In the genomic region with DNA sequence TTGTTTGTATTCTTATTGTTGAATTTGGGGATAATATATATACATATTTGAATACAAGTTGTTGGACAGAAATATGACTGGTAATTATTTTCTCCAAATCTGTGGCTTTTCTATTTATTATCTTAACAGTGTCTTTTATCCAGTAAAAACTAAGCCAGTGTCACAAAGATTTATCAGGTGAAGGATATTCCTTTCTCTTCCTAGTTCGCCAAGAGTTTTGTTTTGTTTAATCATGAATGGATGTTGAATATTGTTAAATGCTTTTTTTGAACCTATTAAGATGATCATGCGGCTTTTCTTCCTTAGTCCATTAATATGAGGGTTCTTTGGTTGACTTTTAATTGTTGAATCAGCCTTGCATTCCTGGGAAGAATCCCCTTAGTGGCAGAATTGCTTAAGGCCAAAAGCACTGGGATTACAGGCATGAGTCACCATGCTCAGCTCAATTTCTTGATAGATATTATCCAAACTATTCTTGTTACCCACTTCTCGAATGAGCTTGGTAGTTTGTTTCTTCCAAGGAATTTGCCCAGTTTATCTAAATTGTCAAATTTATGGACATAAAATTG, we compare ENCODE assay signal across 19 cellular contexts. TPM values are rescaled to one million over a fixed set of nuclear protein-coding genes. Genes with fewer than 3 reads are reported as not detected.
A peak's percentile ranks its signal among the peaks of the same experiment; 100 is the strongest.
DNase-seq lines count a peak whose midpoint lies in the region; ATAC-seq, FAIRE-seq and TF ChIP-seq lines count a peak whose summit lies in the region.
"Had no signal": no experiment of that assay in that cellular context is flagged by ENCODE, and none has a peak within 500 bp of the region (broad histone marks: within the 10 kb centered on the region; RNA-seq: fewer than 3 reads in every experiment).

No MANE protein-coding gene starts in this region.

- POLR2A ChIA-PET in A549 (lab: Yijun Ruan, JAX): interaction anchor here (0.6 kb wide), 1 partner anchor 26 kb away, joined by 3 read pairs; no protein-coding TSS in a partner anchor

- no peak for TF ChIP-seq CTCF in A549 (IDR thresholded peaks at IDR 0.05)
- no peak for TF ChIP-seq CTCF in HFFc6 (IDR thresholded peaks at IDR 0.05)
- TF ChIP-seq CTCF in foreskin fibroblast (IDR thresholded peaks at IDR 0.05; ENCODE audit: low read depth, low read length): no peak
- TF ChIP-seq CTCF in glutamatergic neuron (IDR thresholded peaks at IDR 0.05; ENCODE audit: partially characterized antibody, unreplicated experiment): no peak

- peak overlapping the region; percentile 40 for H3K27ac Mint-ChIP-seq in HFFc6
- H3K27ac Mint-ChIP-seq in glutamatergic neuron (ENCODE audit: unreplicated experiment): no peak overlapping the region
- H3K27ac Mint-ChIP-seq: stimulated activated naive CD8-positive, alpha-beta T cell treated with anti-CD3 and anti-CD28 coated beads, Interleukin-15, amount 100 ng/mL, for 72 hours; T-helper 17 cell had no signal

- H3K4me1 Mint-ChIP-seq in HFFc6 (ENCODE audit: low read depth) (peaks cover 41% of the 10 kb centered on the region), glutamatergic neuron (ENCODE audit: low read depth, unreplicated experiment) (no peaks in the 10 kb centered on the region)
- H3K4me1 Mint-ChIP-seq: stimulated activated naive CD8-positive, alpha-beta T cell treated with anti-CD3 and anti-CD28 coated beads, Interleukin-15, amount 100 ng/mL, for 72 hours; T-helper 17 cell had no signal

- TF ChIP-seq RAD21 in A549 (conservative IDR thresholded peaks at IDR 0.05 in 1 of 2, IDR thresholded peaks at IDR 0.05 in 1 of 2): no peak

- H3K27me3 Mint-ChIP-seq in HFFc6 (ENCODE audit: insufficient read depth): peaks cover 2% of the 10 kb centered on the region
- H3K27me3 Mint-ChIP-seq in glutamatergic neuron (ENCODE audit: unreplicated experiment): no peaks in the 10 kb centered on the region

- no peak overlapping the region for H3K4me3 ChIP-seq in A549
- no peak overlapping the region for H3K4me3 ChIP-seq in foreskin fibroblast (ENCODE audit: low read depth in 1 of 2, low read length in 2 of 2)
- H3K4me3 ChIP-seq: K562 had no signal

- DNase-seq in A549 (ENCODE audit: low read depth in 1 of 2, low spot score in 1 of 2) (no peak), HFFc6 (peak; percentile 59), astrocyte of the hippocampus (ENCODE audit: low read depth, low spot score) (peak; percentile 69), foreskin fibroblast (peak; percentile 53 to 78), mesenteric fat pad (ENCODE audit: low spot score) (no peak), midbrain (lab: John Stamatoyannopoulos, UW) (no peak), glutamatergic neuron (no peak), LoVo (ENCODE audit: low spot score) (no peak)
- DNase-seq: activated CD4-positive, CD25-positive, alpha-beta regulatory T cell treated with anti-CD3 and anti-CD28 coated beads, Interleukin-2, amount 50 U/mL, for 72 hours; activated naive CD4-positive, alpha-beta T cell treated with Interleukin-2 at 50 U/mL for 16 hours; erythroblast; NCI-H1417; NCI-H524; RPMI8226; small intestine; stimulated activated naive CD8-positive, alpha-beta T cell treated with anti-CD3 and anti-CD28 coated beads, Interleukin-15, amount 100 ng/mL, for 72 hours; T-helper 17 cell had no signal

- no peak for TF ChIP-seq POLR2A in A549 (IDR thresholded peaks at IDR 0.05; ENCODE audit: low read length)

- H3K27ac ChIP-seq in A549: no peak overlapping the region
- H3K27ac ChIP-seq: neutrophil had no signal

- H3K4me3 Mint-ChIP-seq in HFFc6 (peak overlapping the region; percentile 21; the same call in 1 of the 2 replicates), glutamatergic neuron (ENCODE audit: unreplicated experiment) (no peak overlapping the region)
- H3K4me3 Mint-ChIP-seq: stimulated activated naive CD8-positive, alpha-beta T cell treated with anti-CD3 and anti-CD28 coated beads, Interleukin-15, amount 100 ng/mL, for 72 hours; T-helper 17 cell had no signal

- no peaks in the 10 kb centered on the region for H3K9me3 ChIP-seq in A549
- H3K9me3 ChIP-seq: neutrophil had no signal

- H3K9me3 Mint-ChIP-seq in HFFc6: no peaks in the 10 kb centered on the region
- peaks cover 1% of the 10 kb centered on the region for H3K9me3 Mint-ChIP-seq in glutamatergic neuron (ENCODE audit: unreplicated experiment)
- H3K9me3 Mint-ChIP-seq: stimulated activated naive CD8-positive, alpha-beta T cell treated with anti-CD3 and anti-CD28 coated beads, Interleukin-15, amount 100 ng/mL, for 72 hours had no signal

- no peaks in the 10 kb centered on the region for H3K36me3 Mint-ChIP-seq in HFFc6 (ENCODE audit: low read depth)
- no peaks in the 10 kb centered on the region for H3K36me3 Mint-ChIP-seq in glutamatergic neuron (ENCODE audit: unreplicated experiment)

- no peak for ATAC-seq in A549
- ATAC-seq: K562; stimulated activated naive CD8-positive, alpha-beta T cell treated with anti-CD3 and anti-CD28 coated beads, Interleukin-15, amount 100 ng/mL, for 72 hours; T-helper 17 cell had no signal

- H3K4me1 ChIP-seq in A549: peaks cover 12% of the 10 kb centered on the region; the same call in 2 of the 3 replicates

- no peak for FAIRE-seq in A549 (lab: Jason Lieb, UNC)
- FAIRE-seq: K562 had no signal

- H3K4me2 ChIP-seq in A549: peak overlapping the region; percentile 27; the same call in 2 of the 3 replicates

- no peak for TF ChIP-seq EP300 in A549 (IDR thresholded peaks at IDR 0.05)

- WGBS in A549 (ENCODE audit: missing lambda C conversion rate): 58% methylated on average over 3 of the region's 3 CpGs

- CTCF ChIA-PET in A549 (lab: Yijun Ruan, JAX): interaction anchor here (0.7 kb wide), 1 partner anchor 61 kb away, joined by 3 read pairs; no protein-coding TSS in a partner anchor

TF ChIP-seq in A549, 52 proteins besides CTCF, POLR2A, EP300 and RAD21:
- TF ChIP-seq ZNF302 (CRISPR knock-in tag; IDR thresholded peaks at IDR 0.05) (no peak), HOXA7 (CRISPR knock-in tag; IDR thresholded peaks at IDR 0.05) (no peak), PHF8 (IDR thresholded peaks at IDR 0.05; ENCODE audit: borderline replicate concordance, low read depth) (no peak), FOSL2 (IDR thresholded peaks at IDR 0.05) (no peak), FOSL2 (CRISPR knock-in tag; IDR thresholded peaks at IDR 0.05) (0 out of 2 replicates have a peak, but pooled peaks have one; percentile 4), ZFP36 (IDR thresholded peaks at IDR 0.05; ENCODE audit: borderline replicate concordance, partially characterized antibody) (no peak)
TF ChIP-seq in A549: peak in this region for 1.

RNA-seq across cellular contexts. Expression of a gene that starts 53.3 kb away (rescaled TPM):
- polyA plus RNA-seq in A549 (2011; rRNA removed): not detected in 2 replicates
- polyA plus RNA-seq in A549 (2012; cell fraction: cytosol; rRNA removed): not detected in 2 replicates
- polyA plus RNA-seq in A549 (2012; cell fraction: nucleus; rRNA removed): not detected in 2 replicates
- polyA plus RNA-seq in A549 (2017; fragmentation: RNase III; extraction: RNeasy Plus Mini Kit Qiagen cat#74134 plus additional on column Dnase treatment): not detected in 3 replicates
- not detected in 2 replicates for polyA minus RNA-seq in A549 (2011; rRNA and poly(A)+ RNA removed)
- total RNA-seq in HFFc6 (2021; fragmentation: NEBNext Ultra II Directional; extraction: Animal tissue kit (Norgen Biotek cat#: 25700)): not detected
- 0.45 TPM for total RNA-seq in mesenteric fat pad
- not detected for total RNA-seq in glutamatergic neuron (ENCODE audit: unreplicated experiment)
- total RNA-seq: K562, T-helper 17 cell had no signal
- polyA plus RNA-seq: K562, small intestine had no signal

Comparison
In these comparisons a context has a peak if more than half of its experiments do, and no peak if none do; other contexts are left out.
1. DNase-seq: peak in HFFc6 (single experiment), astrocyte of the hippocampus (single experiment) and foreskin fibroblast (2 of 2); none in A549 (0 of 2), mesenteric fat pad (single experiment), midbrain (single experiment), glutamatergic neuron (single experiment) and LoVo (single experiment).